In genomic region chr17:81400939-81401726, GRCh38 we compare ENCODE assay signal across 10 cellular contexts. TPM values are rescaled to one million over a fixed set of nuclear protein-coding genes. Genes with fewer than 3 reads are reported as not detected.
DNase-seq lines count a peak whose midpoint lies in the region; ATAC-seq and TF ChIP-seq lines count a peak whose summit lies in the region.
"Had no signal": no experiment of that assay in that cellular context is flagged by ENCODE, and none has a peak within 500 bp of the region (broad histone marks: within the 10 kb centered on the region; RNA-seq: fewer than 3 reads in every experiment).

No MANE protein-coding gene starts in this region.

- intact Hi-C loops in left ventricle myocardium superior (cut with micrococcal nuclease) (no loop called here), dorsolateral prefrontal cortex (cut with DNase I) (loop anchor here (2.0 to 5.0 kb wide), 2 partner anchors 18 to 81 kb away; no protein-coding TSS in a partner anchor), upper lobe of right lung (cut with DNase I) (loop anchor here (5.0 kb wide), 1 partner anchor 81 kb away; no protein-coding TSS in a partner anchor)

- ATAC-seq in left ventricle myocardium superior (no peak), upper lobe of right lung (no peak), GM19395 (IDR thresholded peaks at IDR 0.05; ENCODE audit: unreplicated experiment) (no peak)
- ATAC-seq: CD8-positive, alpha-beta T cell had no signal

- TF ChIP-seq CTCF in cardiac muscle cell (IDR thresholded peaks at IDR 0.05; ENCODE audit: low read depth, low read length), result no peak
- TF ChIP-seq CTCF in dorsolateral prefrontal cortex (IDR thresholded peaks at IDR 0.05 in 54 of 56, conservative IDR thresholded peaks at IDR 0.05 in 2 of 56; ENCODE audit: low read depth in 1 of 56, partially characterized antibody in 56 of 56), result no peak
- no peak for TF ChIP-seq CTCF in upper lobe of right lung (IDR thresholded peaks at IDR 0.05)
- no peak for TF ChIP-seq CTCF in GM20000 (IDR thresholded peaks at IDR 0.05; ENCODE audit: extremely low read depth, missing control alignments)

- H3K9me3 ChIP-seq in cardiac muscle cell (ENCODE audit: low read depth), result no peaks in the 10 kb centered on the region
- no peaks in the 10 kb centered on the region for H3K9me3 ChIP-seq in muscle layer of colon (ENCODE audit: low read length)
- H3K9me3 ChIP-seq in upper lobe of right lung, result no peaks in the 10 kb centered on the region

- H3K27me3 ChIP-seq in cardiac muscle cell (no peaks in the 10 kb centered on the region), dorsolateral prefrontal cortex (no peaks in the 10 kb centered on the region), muscle layer of colon (ENCODE audit: control insufficient read depth in 1 of 2, insufficient read depth in 2 of 2, low read length in 2 of 2) (no peaks in the 10 kb centered on the region), upper lobe of right lung (no peaks in the 10 kb centered on the region)

- DNase-seq in cardiac muscle cell (ENCODE audit: low read depth in 1 of 2, low spot score in 1 of 2) (peak in 1 of 2 donors; percentile 41), left ventricle myocardium superior (no peak), dorsolateral prefrontal cortex (no peak), upper lobe of right lung (no peak), GM20000 (ENCODE audit: low spot score) (no peak), dedifferentiated amniotic fluid mesenchymal stem cell (ENCODE audit: extremely low spot score) (no peak)
- DNase-seq: CD8-positive, alpha-beta T cell; NCI-H187 treated with DMSO at 0.1 percent for 48 hours had no signal

- H3K9ac ChIP-seq in muscle layer of colon (ENCODE audit: low read length), result peak overlapping the region; percentile 20

- H3K4me1 ChIP-seq in cardiac muscle cell (ENCODE audit: low read depth) (peaks cover 57% of the 10 kb centered on the region), muscle layer of colon (ENCODE audit: insufficient read depth, low read length) (peaks cover 51% of the 10 kb centered on the region), upper lobe of right lung (peaks cover 53% of the 10 kb centered on the region)

- H3K36me3 ChIP-seq in cardiac muscle cell (no peaks in the 10 kb centered on the region), muscle layer of colon (ENCODE audit: insufficient read depth, low read length) (no peaks in the 10 kb centered on the region), upper lobe of right lung (no peaks in the 10 kb centered on the region)

- peak overlapping the region; percentile 43 for H3K4me3 ChIP-seq in cardiac muscle cell
- peak overlapping the region; percentile 1 to 91 (median 75) for H3K4me3 ChIP-seq in dorsolateral prefrontal cortex
- H3K4me3 ChIP-seq in muscle layer of colon (ENCODE audit: low read depth in 1 of 2, low read length in 2 of 2), result peak overlapping the region in 1 of 2 donors; percentile 53
- peak overlapping the region; percentile 74 for H3K4me3 ChIP-seq in upper lobe of right lung

- peak overlapping the region; percentile 90 for H3K27ac ChIP-seq in cardiac muscle cell
- H3K27ac ChIP-seq in dorsolateral prefrontal cortex, result peak overlapping the region; percentile 47 to 100 (median 97)
- H3K27ac ChIP-seq in muscle layer of colon (ENCODE audit: low read depth, low read length), result peak overlapping the region; percentile 85
- peak overlapping the region; percentile 95 for H3K27ac ChIP-seq in upper lobe of right lung

RNA-seq across cellular contexts. Expression of gene BAHCC1, which starts 5.9 kb away (rescaled TPM):
- total RNA-seq in cardiac muscle cell (27.1 and 47.3 TPM in 2 replicates), left ventricle myocardium superior (8.6 TPM), dorsolateral prefrontal cortex (10 to 100 TPM; 25.1 to 66.1 (median 38.0) TPM), upper lobe of right lung (23.3 TPM)
- 20.0 and 20.3 TPM in 2 replicates for polyA plus RNA-seq in cardiac muscle cell
